1 cellular context compared by ENCODE assay signal in the genomic region with DNA sequence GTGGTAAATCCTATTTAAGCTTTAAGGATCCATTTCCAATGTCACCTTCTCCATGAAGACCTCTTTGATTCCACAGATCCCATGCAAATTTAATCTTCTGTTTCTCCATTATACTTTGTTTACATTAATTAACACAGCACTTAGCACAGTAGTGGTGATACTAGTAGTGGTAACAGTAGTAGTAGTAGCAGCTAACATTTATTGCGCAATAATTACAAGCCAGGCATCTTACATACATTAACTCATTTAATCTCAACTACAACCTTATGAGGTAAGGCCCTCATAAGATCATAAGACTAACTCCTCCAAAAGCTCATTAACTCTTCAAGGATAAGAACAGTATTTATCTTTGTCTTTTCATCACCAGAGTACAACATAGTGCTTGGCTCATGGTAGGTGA.
TF ChIP-seq lines count a peak whose summit lies in the region.

No MANE protein-coding gene starts in this region.

TF ChIP-seq in GM23338, 12 proteins besides CTCF, POLR2A, EP300 and RAD21 (continued from another document):
- TF ChIP-seq ZNF462 (CRISPR knock-in tag; IDR thresholded peaks at IDR 0.05) (no peak), ZNF331 (CRISPR knock-in tag; IDR thresholded peaks at IDR 0.05; ENCODE audit: low read depth) (no peak), STAT1 (IDR thresholded peaks at IDR 0.05; ENCODE audit: unreplicated experiment) (no peak), ZNF114 (CRISPR knock-in tag; IDR thresholded peaks at IDR 0.05) (no peak), REST (IDR thresholded peaks at IDR 0.05; ENCODE audit: unreplicated experiment) (no peak), EZH2phosphoT487 (IDR thresholded peaks at IDR 0.05; ENCODE audit: unreplicated experiment) (no peak), JUNB (IDR thresholded peaks at IDR 0.05; ENCODE audit: unreplicated experiment) (no peak), CREB1 (CRISPR knock-in tag; IDR thresholded peaks at IDR 0.05; ENCODE audit: low read depth) (no peak), EZH2 (IDR thresholded peaks at IDR 0.05; ENCODE audit: low read depth, unreplicated experiment) (no peak), POLR2AphosphoS5 (IDR thresholded peaks at IDR 0.05; ENCODE audit: low read depth) (no peak)
- TF ChIP-seq, protein P1, sequence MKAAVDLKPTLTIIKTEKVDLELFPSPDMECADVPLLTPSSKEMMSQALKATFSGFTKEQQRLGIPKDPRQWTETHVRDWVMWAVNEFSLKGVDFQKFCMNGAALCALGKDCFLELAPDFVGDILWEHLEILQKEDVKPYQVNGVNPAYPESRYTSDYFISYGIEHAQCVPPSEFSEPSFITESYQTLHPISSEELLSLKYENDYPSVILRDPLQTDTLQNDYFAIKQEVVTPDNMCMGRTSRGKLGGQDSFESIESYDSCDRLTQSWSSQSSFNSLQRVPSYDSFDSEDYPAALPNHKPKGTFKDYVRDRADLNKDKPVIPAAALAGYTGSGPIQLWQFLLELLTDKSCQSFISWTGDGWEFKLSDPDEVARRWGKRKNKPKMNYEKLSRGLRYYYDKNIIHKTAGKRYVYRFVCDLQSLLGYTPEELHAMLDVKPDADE (IDR thresholded peaks at IDR 0.05): no peak
